8 cellular contexts compared by ENCODE assay signal in genomic region chr13:112510002-112510780, GRCh38.
DNase-seq lines count a peak whose midpoint lies in the region; ATAC-seq, FAIRE-seq and TF ChIP-seq lines count a peak whose summit lies in the region.

No MANE protein-coding gene starts in this region.

- H3K4me2 ChIP-seq in smooth muscle cell: no peak overlapping the region

- TF ChIP-seq CTCF in VCaP (conservative IDR thresholded peaks at IDR 0.05) (peak; percentile 54), smooth muscle cell (IDR thresholded peaks at IDR 0.05; ENCODE audit: borderline replicate concordance, insufficient read depth, poor library complexity, severe bottlenecking) (peak; percentile 47)

- H3K4me3 Mint-ChIP-seq in activated CD4-positive, alpha-beta T cell treated with anti-CD3 and anti-CD28 coated beads for 36 hours: no peak overlapping the region

- H3K36me3 Mint-ChIP-seq in activated CD4-positive, alpha-beta T cell treated with anti-CD3 and anti-CD28 coated beads for 36 hours (ENCODE audit: low read depth): peaks cover 42% of the 10 kb centered on the region

- H3K27ac ChIP-seq in VCaP (no peak overlapping the region), right cardiac atrium (ENCODE audit: low read length) (no peak overlapping the region), smooth muscle cell (ENCODE audit: low read depth) (no peak overlapping the region)

- no peak for FAIRE-seq in RCC 7860 (lab: Jason Lieb, UNC)

- H3K4me1 ChIP-seq in right cardiac atrium (ENCODE audit: control insufficient read depth, insufficient read depth, low read length) (no peaks in the 10 kb centered on the region), smooth muscle cell (ENCODE audit: low read depth) (no peaks in the 10 kb centered on the region)

- intact Hi-C loops in activated CD4-positive, alpha-beta T cell treated with anti-CD3 and anti-CD28 coated beads for 36 hours (cut with DNase I, micrococcal nuclease): loop anchor here in 1 of 2 experiments (5.0 kb wide), 1 partner anchor 97 kb away; no protein-coding TSS in a partner anchor
- intact Hi-C loops in right cardiac atrium (cut with DNase I): no loop called here

- no peaks in the 10 kb centered on the region for H3K9me3 Mint-ChIP-seq in activated CD4-positive, alpha-beta T cell treated with anti-CD3 and anti-CD28 coated beads for 36 hours (ENCODE audit: low read depth)

- no peaks in the 10 kb centered on the region for H4K20me1 ChIP-seq in smooth muscle cell (ENCODE audit: low read depth)

- H3K27me3 Mint-ChIP-seq in activated CD4-positive, alpha-beta T cell treated with anti-CD3 and anti-CD28 coated beads for 36 hours: no peaks in the 10 kb centered on the region

- ATAC-seq in activated CD4-positive, alpha-beta T cell treated with anti-CD3 and anti-CD28 coated beads for 36 hours: no peak
- ATAC-seq in right cardiac atrium: peak; percentile 69 to 77

- H3K4me3 ChIP-seq in right cardiac atrium (ENCODE audit: low read length) (no peak overlapping the region), smooth muscle cell (no peak overlapping the region)

- H3K4me1 Mint-ChIP-seq in activated CD4-positive, alpha-beta T cell treated with anti-CD3 and anti-CD28 coated beads for 36 hours: peaks cover 9% of the 10 kb centered on the region

- H3K27me3 ChIP-seq in right cardiac atrium (ENCODE audit: control insufficient read depth, insufficient read depth) (no peaks in the 10 kb centered on the region), smooth muscle cell (ENCODE audit: low read depth) (no peaks in the 10 kb centered on the region)

- 61% methylated on average over 15 of the region's 15 CpGs for WGBS in right cardiac atrium
- WGBS in smooth muscle cell (ENCODE audit: low lambda C conversion rate): 57% methylated on average over 15 of the region's 15 CpGs

- DNase-seq in activated CD4-positive, alpha-beta T cell treated with anti-CD3 and anti-CD28 coated beads for 36 hours: peak; percentile 12
- DNase-seq in activated CD4-positive, alpha-beta T cell treated with anti-CD3 and anti-CD28 coated beads, Interleukin-2, amount 50 U/mL, for 1 hour: no peak
- peak; percentile 56 for DNase-seq in NCI-H1092 (lab: John Stamatoyannopoulos, UW)
- DNase-seq in right cardiac atrium: no peak
- no peak for DNase-seq in smooth muscle cell (lab: John Stamatoyannopoulos, UW; ENCODE audit: unreplicated experiment)
- DNase-seq in RCC 7860 (ENCODE audit: low spot score): no peak
- no peak for DNase-seq in T1000 (lab: John Stamatoyannopoulos, UW)

- H3K9me3 ChIP-seq in right cardiac atrium (ENCODE audit: control insufficient read depth, low read length) (no peaks in the 10 kb centered on the region), smooth muscle cell (replicated peaks; ENCODE audit: low read depth) (no peaks in the 10 kb centered on the region)

- no peaks in the 10 kb centered on the region for H3K79me2 ChIP-seq in smooth muscle cell (ENCODE audit: low read depth)

- H2AFZ ChIP-seq in smooth muscle cell (ENCODE audit: low read depth): no peak overlapping the region

- H3F3A ChIP-seq in smooth muscle cell (ENCODE audit: low read depth): no peaks in the 10 kb centered on the region

- H3K36me3 ChIP-seq in smooth muscle cell (ENCODE audit: low read depth): no peaks in the 10 kb centered on the region

- POLR2A ChIA-PET in activated CD4-positive, alpha-beta T cell treated with anti-CD3 and anti-CD28 coated beads for 36 hours (lab: Charles Lee): no interaction called here

- no peak overlapping the region for H3K27ac Mint-ChIP-seq in activated CD4-positive, alpha-beta T cell treated with anti-CD3 and anti-CD28 coated beads for 36 hours

- CTCF ChIA-PET in activated CD4-positive, alpha-beta T cell treated with anti-CD3 and anti-CD28 coated beads for 36 hours (lab: Charles Lee): no interaction called here

- H3K9ac ChIP-seq in smooth muscle cell (ENCODE audit: low read depth): no peak overlapping the region

Comparison
In these comparisons a context has a peak if more than half of its experiments do, and no peak if none do; other contexts are left out.
1. DNase-seq: peak in activated CD4-positive, alpha-beta T cell treated with anti-CD3 and anti-CD28 coated beads for 36 hours (single experiment) and NCI-H1092 (single experiment); none in activated CD4-positive, alpha-beta T cell treated with anti-CD3 and anti-CD28 coated beads, Interleukin-2, amount 50 U/mL, for 1 hour (single experiment), right cardiac atrium (0 of 3), smooth muscle cell (single experiment), RCC 7860 (single experiment) and T1000 (single experiment).